Comparison of ENCODE assay signal across 2 cellular contexts in the genomic region with DNA sequence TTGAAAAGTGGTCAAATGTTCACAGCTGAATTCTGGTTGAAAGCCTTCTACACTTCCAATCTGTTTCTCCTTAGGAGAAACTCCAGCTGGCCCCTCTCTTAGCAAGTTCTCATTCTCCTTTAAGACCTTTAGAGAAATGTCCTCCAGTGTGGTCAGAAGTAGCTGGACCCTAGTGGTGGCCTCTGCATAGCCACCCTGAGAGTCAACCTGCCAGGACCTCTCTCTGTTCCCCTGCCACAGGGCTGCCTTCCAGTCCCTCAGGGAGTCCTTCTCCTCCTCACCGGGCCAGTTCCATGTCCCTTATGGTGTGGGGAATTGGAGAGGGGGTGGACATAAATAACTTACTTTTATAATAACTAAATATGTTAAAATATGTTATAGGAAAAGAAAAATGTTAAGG.
A peak's percentile ranks its signal among the peaks of the same experiment; 100 is the strongest.
TF ChIP-seq lines count a peak whose summit lies in the region.

No MANE protein-coding gene starts in this region.

TF ChIP-seq in K562, 482 proteins besides CTCF, POLR2A, EP300 and RAD21:
- TF ChIP-seq ZFP36 (IDR thresholded peaks at IDR 0.05; ENCODE audit: low read depth, low read length, partially characterized antibody) (no peak), ZNF57 (CRISPR knock-in tag; IDR thresholded peaks at IDR 0.05) (no peak), FOXA1 (IDR thresholded peaks at IDR 0.05; ENCODE audit: borderline replicate concordance) (no peak), SETDB1 (IDR thresholded peaks at IDR 0.05; ENCODE audit: low read length) (no peak)

TF ChIP-seq in HepG2, 621 proteins besides CTCF, POLR2A, EP300 and RAD21:
- TF ChIP-seq, protein P1, sequence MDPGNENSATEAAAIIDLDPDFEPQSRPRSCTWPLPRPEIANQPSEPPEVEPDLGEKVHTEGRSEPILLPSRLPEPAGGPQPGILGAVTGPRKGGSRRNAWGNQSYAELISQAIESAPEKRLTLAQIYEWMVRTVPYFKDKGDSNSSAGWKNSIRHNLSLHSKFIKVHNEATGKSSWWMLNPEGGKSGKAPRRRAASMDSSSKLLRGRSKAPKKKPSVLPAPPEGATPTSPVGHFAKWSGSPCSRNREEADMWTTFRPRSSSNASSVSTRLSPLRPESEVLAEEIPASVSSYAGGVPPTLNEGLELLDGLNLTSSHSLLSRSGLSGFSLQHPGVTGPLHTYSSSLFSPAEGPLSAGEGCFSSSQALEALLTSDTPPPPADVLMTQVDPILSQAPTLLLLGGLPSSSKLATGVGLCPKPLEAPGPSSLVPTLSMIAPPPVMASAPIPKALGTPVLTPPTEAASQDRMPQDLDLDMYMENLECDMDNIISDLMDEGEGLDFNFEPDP (CRISPR knock-in tag; conservative IDR thresholded peaks at IDR 0.05): no peak
- no peak for TF ChIP-seq NFATC3 (CRISPR knock-in tag; IDR thresholded peaks at IDR 0.05)
- 0 out of 2 replicates have a peak, but pooled peaks have one; percentile 27 for TF ChIP-seq ARID2 (CRISPR knock-in tag; IDR thresholded peaks at IDR 0.05; ENCODE audit: borderline replicate concordance)
